In genomic region chr6:43809417-43810305, GRCh38 we compare ENCODE assay signal across 10 cellular contexts. TPM values are rescaled to one million over a fixed set of nuclear protein-coding genes. Genes with fewer than 3 reads are reported as not detected.
DNase-seq lines count a peak whose midpoint lies in the region; ATAC-seq, FAIRE-seq and TF ChIP-seq lines count a peak whose summit lies in the region.
"Had no signal": no experiment of that assay in that cellular context is flagged by ENCODE, and none has a peak within 500 bp of the region (broad histone marks: within the 10 kb centered on the region; RNA-seq: fewer than 3 reads in every experiment).

No MANE protein-coding gene starts in this region.

- H3K9me3 ChIP-seq in K562 (replicated peaks; ENCODE audit: control insufficient read depth, insufficient read depth, low read depth, low read length) (no peaks in the 10 kb centered on the region), neural progenitor cell (ENCODE audit: low read depth) (no peaks in the 10 kb centered on the region)

- DNase-seq in H4 (ENCODE audit: low spot score), result peak; percentile 91
- DNase-seq in NCI-H2171 treated with DMSO at 0.1 percent for 48 hours (lab: John Stamatoyannopoulos, UW), result peak; percentile 46
- peak; percentile 55 to 75 (median 68) for DNase-seq in K562 (ENCODE audit: extremely low read depth in 1 of 4, low spot score in 3 of 4)
- DNase-seq in neural progenitor cell (ENCODE audit: low spot score), result no peak
- DNase-seq in KBM-7, result no peak
- DNase-seq in NCI-H2107 (lab: John Stamatoyannopoulos, UW), result no peak
- DNase-seq in mesenteric fat pad (ENCODE audit: low spot score), result no peak
- DNase-seq: activated CD4-positive, alpha-beta T cell treated with anti-CD3 and anti-CD28 coated beads, Interleukin-2, amount 50 U/mL, for 48 hours had no signal

- in situ Hi-C loops in K562 (cut with MboI), result no loop called here
- in situ Hi-C loops in KBM-7 (cut with MboI; ENCODE audit: low pct_unique_long_range_greater_than_20kb, low sequenced_read_pairs), result no loop called here

- peak; percentile 63 for ATAC-seq in K562
- ATAC-seq in HG02763 (IDR thresholded peaks at IDR 0.05; ENCODE audit: unreplicated experiment), result no peak

- POLR2A ChIA-PET in K562 (lab: Yijun Ruan, JAX), result interaction anchor here (0.5 kb wide), 1 partner anchor 32 kb away, joined by 3 read pairs; no protein-coding TSS in a partner anchor

- peaks cover 22% of the 10 kb centered on the region for H3K4me1 Mint-ChIP-seq in neural progenitor cell

- peak overlapping the region; percentile 15 for H3K4me3 Mint-ChIP-seq in neural progenitor cell

- H3K4me3 ChIP-seq in K562 (no peak overlapping the region), neural progenitor cell (no peak overlapping the region)
- H3K4me3 ChIP-seq: lung had no signal

- H3K4me1 ChIP-seq in K562 (replicated peaks in 1 of 2; ENCODE audit: control insufficient read depth in 2 of 2, insufficient read depth in 2 of 2, low read length in 2 of 2) (peaks cover 15 to 20% of the 10 kb centered on the region in 2 experiments), neural progenitor cell (no peaks in the 10 kb centered on the region)

- H3K9ac ChIP-seq in K562 (ENCODE audit: insufficient read depth in 1 of 2, low read depth in 2 of 2, low read length in 2 of 2), result peak overlapping the region in 1 of 2 experiments; percentile 46; a peak in 1 of 4 replicates
- no peak overlapping the region for H3K9ac ChIP-seq in neural progenitor cell

- no peak overlapping the region for H3K27ac Mint-ChIP-seq in neural progenitor cell

- WGBS in K562 (ENCODE audit: insufficient coverage, low coverage, missing lambda C conversion rate), result 30% methylated on average over 14 of the region's 14 CpGs

- no peaks in the 10 kb centered on the region for H3F3A ChIP-seq in neural progenitor cell (ENCODE audit: low read depth)

- H3K27me3 Mint-ChIP-seq in neural progenitor cell (ENCODE audit: insufficient read depth, low read depth), result peaks cover 8% of the 10 kb centered on the region

- peaks cover 9% of the 10 kb centered on the region for H4K20me1 ChIP-seq in K562 (replicated peaks; ENCODE audit: control insufficient read depth, insufficient read depth, low read length)
- H4K20me1 ChIP-seq in neural progenitor cell (ENCODE audit: low read depth), result no peaks in the 10 kb centered on the region

- H3K27ac ChIP-seq in K562 (ENCODE audit: extremely low read depth, low read depth, low read length), result no peak overlapping the region
- H3K27ac ChIP-seq in neural progenitor cell, result no peak overlapping the region

- H3K4me2 ChIP-seq in K562 (ENCODE audit: insufficient read depth, low read length) (no peak overlapping the region), neural progenitor cell (no peak overlapping the region)

- TF ChIP-seq RAD21 in K562 (CRISPR knock-in tag; conservative IDR thresholded peaks at IDR 0.05 in 1 of 2, IDR thresholded peaks at IDR 0.05 in 1 of 2), result no peak

- CTCF ChIA-PET in K562 (lab: Yijun Ruan, JAX; ENCODE audit: low intra/inter-chr PET ratio), result no interaction called here

- TF ChIP-seq CTCF in K562 (IDR thresholded peaks at IDR 0.05 in 2 of 3, conservative IDR thresholded peaks at IDR 0.05 in 1 of 3; ENCODE audit: insufficient read depth in 2 of 3, low read depth in 1 of 3, low read length in 3 of 3) (no peak), neural progenitor cell (IDR thresholded peaks at IDR 0.05) (no peak)

- FAIRE-seq in K562 (lab: Jason Lieb, UNC), result peak; percentile 81

- H3K9me3 Mint-ChIP-seq in neural progenitor cell, result no peaks in the 10 kb centered on the region

- no peaks in the 10 kb centered on the region for H3K36me3 Mint-ChIP-seq in neural progenitor cell

- no TSS peak for BruUV-seq in K562 (replicated peaks; lab: Mats Ljungman, UMichigan)

- no peaks in the 10 kb centered on the region for H3K9me1 ChIP-seq in K562 (ENCODE audit: control insufficient read depth, insufficient read depth, low read length)

- no peak for TF ChIP-seq POLR2A in K562 (conservative IDR thresholded peaks at IDR 0.05)

- intact Hi-C loops in K562 (cut with micrococcal nuclease), result no loop called here

- no peaks in the 10 kb centered on the region for H3K27me3 ChIP-seq in K562 (ENCODE audit: control insufficient read depth in 2 of 2, insufficient read depth in 2 of 2, low read length in 2 of 2)
- no peaks in the 10 kb centered on the region for H3K27me3 ChIP-seq in neural progenitor cell

- TF ChIP-seq EP300 in K562 (IDR thresholded peaks at IDR 0.05; ENCODE audit: low read length), result no peak

- H2AFZ ChIP-seq in K562 (ENCODE audit: low read depth, low read length) (no peak overlapping the region), neural progenitor cell (replicated peaks) (no peak overlapping the region)

- no peaks in the 10 kb centered on the region for H3K79me2 ChIP-seq in K562 (ENCODE audit: control insufficient read depth, insufficient read depth, low read length)
- no peaks in the 10 kb centered on the region for H3K79me2 ChIP-seq in neural progenitor cell (ENCODE audit: low read depth)

- H3K36me3 ChIP-seq in K562 (ENCODE audit: control insufficient read depth, insufficient read depth, low read length) (no peaks in the 10 kb centered on the region), neural progenitor cell (no peaks in the 10 kb centered on the region)

TF ChIP-seq in K562, 482 proteins besides CTCF, POLR2A, EP300 and RAD21 (continues in another document):
- TF ChIP-seq ATF3 (IDR thresholded peaks at IDR 0.05), result peak; percentile 100
- peak; percentile 92 for TF ChIP-seq ATF3 (CRISPR knock-in tag; conservative IDR thresholded peaks at IDR 0.05)
- peak; percentile 95 for TF ChIP-seq CREM (IDR thresholded peaks at IDR 0.05; ENCODE audit: low read depth)
- TF ChIP-seq SMARCA4 (IDR thresholded peaks at IDR 0.05), result peak; percentile 51; the same call in 1 of the 2 replicates
- peak; percentile 24 to 81; a peak in 2 of 4 replicates for TF ChIP-seq FOXK2 (conservative IDR thresholded peaks at IDR 0.05 in 1 of 2, IDR thresholded peaks at IDR 0.05 in 1 of 2; ENCODE audit: low read depth in 2 of 2)
- peak in 1 of 2 experiments; percentile 15 for TF ChIP-seq E2F6 (IDR thresholded peaks at IDR 0.05; ENCODE audit: borderline replicate concordance in 1 of 2, extremely low read depth in 1 of 2, insufficient read depth in 1 of 2, insufficient read length in 1 of 2, low read depth in 1 of 2, low read length in 1 of 2, poor library complexity in 1 of 2, severe bottlenecking in 1 of 2)
- TF ChIP-seq SMARCA5 (IDR thresholded peaks at IDR 0.05), result peak; percentile 19; the same call in 1 of the 2 replicates
- 0 out of 2 replicates have a peak, but pooled peaks have one; percentile 17 for TF ChIP-seq NR4A1 (CRISPR knock-in tag; IDR thresholded peaks at IDR 0.05)
- no peak for TF ChIP-seq NR4A1 (tag; IDR thresholded peaks at IDR 0.05)
- TF ChIP-seq JUNB (CRISPR knock-in tag; conservative IDR thresholded peaks at IDR 0.05), result peak; percentile 96
- no peak for TF ChIP-seq CAMTA2 (CRISPR knock-in tag; conservative IDR thresholded peaks at IDR 0.05)
- TF ChIP-seq SMARCE1 (IDR thresholded peaks at IDR 0.05), result peak; percentile 79
- TF ChIP-seq NBN (IDR thresholded peaks at IDR 0.05; ENCODE audit: low read depth), result peak; percentile 64; the same call in 1 of the 2 replicates
- TF ChIP-seq CBX3 (IDR thresholded peaks at IDR 0.05; ENCODE audit: borderline replicate concordance in 1 of 2, low read length in 2 of 2), result no peak; a peak in 1 of 3 replicates
- no peak for TF ChIP-seq EP400 (IDR thresholded peaks at IDR 0.05)

RNA-seq across cellular contexts. Expression of gene VEGFA, which starts 39.6 kb away (rescaled TPM):
- total RNA-seq in H4 (2014; rRNA removed; shearing (Covaris generic)), result 46.8 and 55.6 TPM in 2 replicates
- total RNA-seq in K562 (2011; cell fraction: chromatin; rRNA removed; ENCODE audit: low replicate concordance), result 511 and 945 TPM in 2 replicates
- total RNA-seq in K562 (2011; cell fraction: nucleolus; rRNA removed), result 536 and 553 TPM in 2 replicates
- total RNA-seq in K562 (2011; cell fraction: nucleoplasm; rRNA removed), result 559 and 592 TPM in 2 replicates
- total RNA-seq in K562 (2014; rRNA removed) (124 and 144 TPM in 2 replicates), K562 (2014; rRNA removed; fragmentation: Illumina TruSeq; extraction: Trizol) (66.5 and 70.7 TPM in 2 replicates), K562 (2015; rRNA removed; fragmentation: Illumina TruSeq; extraction: Trizol) (25.8 and 27.0 TPM in 2 replicates), K562 (2021) (131 and 159 TPM in 2 replicates), neural progenitor cell (ENCODE audit: low replicate concordance) (49.6 and 78.6 TPM in 2 replicates), mesenteric fat pad (498 TPM)
- polyA plus RNA-seq in K562 (2011; rRNA removed) (271 and 467 TPM in 2 replicates), K562 (2014; fragmentation: Illumina TruSeq; extraction: Trizol) (134 and 172 TPM in 2 replicates), K562 (2014; fragmentation: Nextera tagmentation; extraction: Ambion mirVana) (10 to 100 TPM; 14.0 to 16.0 TPM), K562 (2014; rRNA removed) (179 and 182 TPM in 2 replicates)
- 222 and 346 TPM in 2 replicates for polyA plus RNA-seq in K562 (2011; cell fraction: cytosol; rRNA removed)
- 1,880 and 1,961 TPM in 2 replicates for polyA plus RNA-seq in K562 (2011; cell fraction: nucleus; rRNA removed)
- polyA plus RNA-seq in K562 (2012), result 112 and 555 TPM in 2 replicates
- 359 and 374 TPM in 2 replicates for polyA minus RNA-seq in K562 (2011; rRNA and poly(A)+ RNA removed)
- polyA minus RNA-seq in K562 (2011; cell fraction: cytosol; rRNA and poly(A)+ RNA removed), result 79.8 and 123 TPM in 2 replicates
- polyA minus RNA-seq in K562 (2011; cell fraction: nucleus; rRNA and poly(A)+ RNA removed), result 310 and 397 TPM in 2 replicates

Comparison
In these comparisons a context has a peak if more than half of its experiments do, and no peak if none do; other contexts are left out.
1. DNase-seq: peak in H4 (single experiment), NCI-H2171 treated with DMSO at 0.1 percent for 48 hours (single experiment) and K562 (4 of 4); none in neural progenitor cell (single experiment), KBM-7 (single experiment), NCI-H2107 (single experiment) and mesenteric fat pad (single experiment).